In the genomic region with DNA sequence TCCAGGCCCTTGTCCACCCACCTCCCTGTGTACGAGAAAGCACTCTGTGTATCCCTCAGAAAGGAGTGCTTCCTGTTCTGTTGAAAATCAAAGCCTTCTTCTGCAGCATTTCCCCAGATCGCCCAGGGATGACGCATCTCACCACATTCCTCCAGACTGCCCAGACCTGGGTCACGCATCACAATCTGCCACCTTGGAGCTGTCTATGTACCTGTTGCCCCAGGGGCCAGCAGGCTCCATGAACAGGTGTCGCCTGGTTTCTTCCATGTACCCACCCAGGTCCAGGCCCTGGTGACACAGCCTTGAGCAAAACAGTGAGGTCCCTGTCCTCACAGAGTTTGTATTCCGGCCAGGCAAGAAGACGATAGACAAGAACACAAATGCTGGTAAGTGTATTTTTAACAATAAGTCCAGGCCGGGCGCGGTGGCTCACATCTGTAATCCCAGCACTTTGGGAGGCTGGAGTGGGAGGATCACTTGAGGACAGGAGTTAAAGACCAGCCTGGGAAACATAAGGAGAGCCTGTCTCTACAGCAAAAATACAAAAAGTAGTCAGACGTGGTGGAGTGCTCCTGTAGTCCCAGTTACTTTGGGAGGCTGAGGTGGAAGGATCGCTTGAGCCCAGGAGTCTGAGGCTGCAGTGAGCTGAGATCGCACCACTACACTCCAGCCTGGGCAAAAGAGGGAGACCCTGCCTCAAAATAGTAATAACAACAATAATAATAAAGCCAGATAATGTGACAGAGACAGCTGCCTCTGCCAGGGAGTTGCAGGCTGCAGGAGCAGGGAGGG, we compare ENCODE assay signal across 16 cellular contexts. TPM values are rescaled to one million over a fixed set of nuclear protein-coding genes. Genes with fewer than 3 reads are reported as not detected.
A peak's percentile ranks its signal among the peaks of the same experiment; 100 is the strongest.
DNase-seq lines count a peak whose midpoint lies in the region; ATAC-seq, FAIRE-seq and TF ChIP-seq lines count a peak whose summit lies in the region.
"Had no signal": no experiment of that assay in that cellular context is flagged by ENCODE, and none has a peak within 500 bp of the region (broad histone marks: within the 10 kb centered on the region; RNA-seq: fewer than 3 reads in every experiment).

No MANE protein-coding gene starts in this region.

- TF ChIP-seq POLR2A in thyroid gland (IDR thresholded peaks at IDR 0.05), result no peak

- 91% methylated on average over 13 of the region's 13 CpGs for WGBS in thyroid gland, 2 donors

- DNase-seq in cardiac muscle cell (ENCODE audit: low read depth in 1 of 2, low spot score in 1 of 2), result no peak
- DNase-seq in Right ventricle myocardium superior, result no peak
- no peak for DNase-seq in bronchial epithelial cell (ENCODE audit: low read depth)
- peak; percentile 32 for DNase-seq in lower lobe of right lung
- DNase-seq in thyroid gland, result peak; percentile 54 to 63
- no peak for DNase-seq in SIG-M5 treated with dmso at 0.1 percent for 504 hours (lab: John Stamatoyannopoulos, UW; ENCODE audit: unreplicated experiment)
- no peak for DNase-seq in DMS79 (lab: John Stamatoyannopoulos, UW)
- DNase-seq: activated CD8-positive, alpha-beta memory T cell treated with anti-CD3 and anti-CD28 coated beads for 24 hours; activated gamma-delta T cell; MM.1S; natural killer cell; SIG-M5; stimulated activated naive CD4-positive, alpha-beta T cell had no signal

- peaks cover 16% of the 10 kb centered on the region for H3K4me1 ChIP-seq in cardiac muscle cell (ENCODE audit: low read depth)
- peaks cover 26% of the 10 kb centered on the region for H3K4me1 ChIP-seq in lower lobe of right lung
- peaks cover 27 to 42% of the 10 kb centered on the region in 2 donors for H3K4me1 ChIP-seq in thyroid gland
- H3K4me1 ChIP-seq: sigmoid colon had no signal

- TF ChIP-seq CTCF in cardiac muscle cell (IDR thresholded peaks at IDR 0.05; ENCODE audit: low read depth, low read length), result no peak
- no peak for TF ChIP-seq CTCF in bronchial epithelial cell (IDR thresholded peaks at IDR 0.05; ENCODE audit: insufficient read depth, low read length, severe bottlenecking)
- no peak for TF ChIP-seq CTCF in lower lobe of right lung (IDR thresholded peaks at IDR 0.05)
- no peak for TF ChIP-seq CTCF in thyroid gland (IDR thresholded peaks at IDR 0.05)

- H3K36me3 ChIP-seq in cardiac muscle cell, result no peaks in the 10 kb centered on the region
- H3K36me3 ChIP-seq in bronchial epithelial cell (ENCODE audit: control insufficient read depth, insufficient read depth, low read length), result no peaks in the 10 kb centered on the region
- no peaks in the 10 kb centered on the region for H3K36me3 ChIP-seq in lower lobe of right lung
- no peaks in the 10 kb centered on the region for H3K36me3 ChIP-seq in thyroid gland
- H3K36me3 ChIP-seq: sigmoid colon had no signal

- intact Hi-C loops in Right ventricle myocardium superior (cut with DNase I) (no loop called here), lower lobe of right lung (cut with DNase I) (no loop called here), thyroid gland (cut with DNase I) (no loop called here)

- H3K4me3 ChIP-seq in cardiac muscle cell (no peak overlapping the region), bronchial epithelial cell (ENCODE audit: low read depth, low read length) (no peak overlapping the region), lower lobe of right lung (no peak overlapping the region), thyroid gland (replicated peaks in 1 of 3) (no peak overlapping the region)
- H3K4me3 ChIP-seq: sigmoid colon had no signal

- no peaks in the 10 kb centered on the region for H3K9me3 ChIP-seq in cardiac muscle cell (ENCODE audit: low read depth)
- H3K9me3 ChIP-seq in lower lobe of right lung, result no peaks in the 10 kb centered on the region
- no peaks in the 10 kb centered on the region for H3K9me3 ChIP-seq in thyroid gland
- H3K9me3 ChIP-seq: sigmoid colon had no signal

- FAIRE-seq in bronchial epithelial cell (lab: Jason Lieb, UNC), result peak; percentile 36
- FAIRE-seq: D721Med had no signal

- no peaks in the 10 kb centered on the region for H3K27me3 ChIP-seq in cardiac muscle cell
- H3K27me3 ChIP-seq in bronchial epithelial cell (ENCODE audit: control insufficient read depth, insufficient read depth, low read length), result no peaks in the 10 kb centered on the region
- no peaks in the 10 kb centered on the region for H3K27me3 ChIP-seq in lower lobe of right lung (ENCODE audit: low read depth)
- H3K27me3 ChIP-seq in thyroid gland, result no peaks in the 10 kb centered on the region
- H3K27me3 ChIP-seq: sigmoid colon had no signal

- H3K27ac ChIP-seq in cardiac muscle cell (peak overlapping the region; percentile 65), lower lobe of right lung (peak overlapping the region; percentile 70), thyroid gland (peak overlapping the region; percentile 90 to 91 (median 90))

- ATAC-seq in Right ventricle myocardium superior (ENCODE audit: poor library complexity) (no peak), lower lobe of right lung (no peak), GM18520 (IDR thresholded peaks at IDR 0.05; ENCODE audit: unreplicated experiment) (no peak)
- ATAC-seq: natural killer cell had no signal

RNA-seq across cellular contexts. Expression of a gene that starts 6.8 kb away (rescaled TPM):
- total RNA-seq in cardiac muscle cell, result 60.1 and 124 TPM in 2 replicates
- 88.5 and 113 TPM in 2 replicates for polyA plus RNA-seq in cardiac muscle cell
- total RNA-seq in Right ventricle myocardium superior, result 107 TPM
- total RNA-seq in bronchial epithelial cell, result 4.2 and 7.3 TPM in 2 replicates
- total RNA-seq in lower lobe of right lung, result 60.6 TPM
- total RNA-seq in thyroid gland, result 100 to 1,000 TPM in 1 of 4 donors, 10 to 100 TPM in 3; 77.0 to 131 (median 81.8) TPM

Comparison
In these comparisons a context has a peak if more than half of its experiments do, and no peak if none do; other contexts are left out.
1. DNase-seq: peak in lower lobe of right lung (single experiment) and thyroid gland (2 of 2); none in cardiac muscle cell (0 of 2), Right ventricle myocardium superior (single experiment), bronchial epithelial cell (single experiment), SIG-M5 treated with dmso at 0.1 percent for 504 hours (single experiment) and DMS79 (single experiment).
2. Peak in every context shown above with its lines, with median percentiles within 50 percentile points of each other: H3K27ac ChIP-seq.